ENCODE assay signal across 11 cellular contexts in the genomic region with DNA sequence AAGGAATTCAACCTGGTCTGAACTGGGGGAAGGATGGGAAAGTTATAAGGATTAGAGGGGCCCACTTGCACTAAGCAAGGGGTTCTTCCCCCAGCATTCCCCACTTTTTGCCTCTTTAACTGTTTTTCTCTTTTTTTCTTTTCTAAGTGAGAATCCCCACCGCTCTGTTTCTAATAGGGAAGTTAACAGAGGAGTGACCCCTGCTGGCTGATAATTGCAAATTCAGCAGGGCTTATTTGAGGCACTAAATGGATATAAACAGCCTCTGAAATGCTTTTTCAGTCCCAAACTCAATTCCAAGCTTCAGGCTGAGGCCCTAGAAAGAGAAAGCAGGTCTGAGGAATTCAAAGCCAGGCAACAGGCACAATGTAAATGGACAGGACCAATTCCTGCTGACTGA. TPM values are rescaled to one million over a fixed set of nuclear protein-coding genes. Genes with fewer than 3 reads are reported as not detected.
DNase-seq lines count a peak whose midpoint lies in the region; ATAC-seq and TF ChIP-seq lines count a peak whose summit lies in the region.
"Had no signal": no experiment of that assay in that cellular context is flagged by ENCODE, and none has a peak within 500 bp of the region (broad histone marks: within the 10 kb centered on the region; RNA-seq: fewer than 3 reads in every experiment).

No MANE protein-coding gene starts in this region.

- H3K9me3 Mint-ChIP-seq in naive thymus-derived CD4-positive, alpha-beta T cell, result peaks cover 0 to 5% (median 0%) of the 10 kb centered on the region in 11 donors

- peaks cover 9% of the 10 kb centered on the region; the same call in 1 of the 2 replicates for H3K79me2 ChIP-seq in KMS-11 (ENCODE audit: insufficient read depth, low read depth)

- DNase-seq in NCI-H2227 (lab: John Stamatoyannopoulos, UW; ENCODE audit: unreplicated experiment) (peak; percentile 48), NCI-H2227 treated with DMSO at 0.1 percent for 48 hours (lab: John Stamatoyannopoulos, UW) (no peak), ascending aorta (ENCODE audit: low spot score in 2 of 2) (no peak), GM20000 (ENCODE audit: low spot score) (no peak), glomerular visceral epithelial cell (ENCODE audit: extremely low spot score) (no peak)
- DNase-seq in naive thymus-derived CD4-positive, alpha-beta T cell, result peak in 1 of 9 donors; percentile 56
- DNase-seq: body of pancreas had no signal

- H3K36me3 ChIP-seq in KMS-11 (ENCODE audit: insufficient read depth) (no peaks in the 10 kb centered on the region), ascending aorta (no peaks in the 10 kb centered on the region)
- no peaks in the 10 kb centered on the region for H3K36me3 ChIP-seq in naive thymus-derived CD4-positive, alpha-beta T cell (ENCODE audit: control insufficient read depth in 2 of 3, insufficient read depth in 3 of 3, low read length in 3 of 3)
- H3K36me3 ChIP-seq: thoracic aorta had no signal

- H2AFZ ChIP-seq in KMS-11 (ENCODE audit: low read depth), result no peak overlapping the region

- H3K36me3 Mint-ChIP-seq in naive thymus-derived CD4-positive, alpha-beta T cell, result peaks cover 0 to 4% (median 0%) of the 10 kb centered on the region in 5 donors

- ATAC-seq in naive thymus-derived CD4-positive, alpha-beta T cell, result peak; percentile 55
- ATAC-seq in HG02571 (IDR thresholded peaks at IDR 0.05; ENCODE audit: unreplicated experiment), result no peak
- ATAC-seq: body of pancreas had no signal

- H3K27ac ChIP-seq in KMS-11, result no peak overlapping the region
- no peak overlapping the region for H3K27ac ChIP-seq in ascending aorta
- H3K27ac ChIP-seq in naive thymus-derived CD4-positive, alpha-beta T cell (ENCODE audit: low read depth, low read length), result no peak overlapping the region
- H3K27ac ChIP-seq: BLaER1, body of pancreas, thoracic aorta had no signal

- H3K9ac ChIP-seq in KMS-11, result no peak overlapping the region
- H3K9ac ChIP-seq: BLaER1 had no signal

- H3K9me3 ChIP-seq in ascending aorta, result no peaks in the 10 kb centered on the region
- H3K9me3 ChIP-seq in naive thymus-derived CD4-positive, alpha-beta T cell (ENCODE audit: control insufficient read depth in 2 of 3, low read length in 3 of 3), result no peaks in the 10 kb centered on the region
- H3K9me3 ChIP-seq: thoracic aorta had no signal

- TF ChIP-seq CTCF in KMS-11 (conservative IDR thresholded peaks at IDR 0.05; ENCODE audit: low read depth, low read length), result peak; percentile 71
- peak in 2 of 3 experiments; percentile 13 to 24 for TF ChIP-seq CTCF in ascending aorta (IDR thresholded peaks at IDR 0.05)
- TF ChIP-seq CTCF in GM20000 (IDR thresholded peaks at IDR 0.05; ENCODE audit: extremely low read depth, missing control alignments), result no peak

- H3K4me1 ChIP-seq in KMS-11 (ENCODE audit: low read depth, poor library complexity, severe bottlenecking), result peaks cover 89% of the 10 kb centered on the region
- no peaks in the 10 kb centered on the region for H3K4me1 ChIP-seq in ascending aorta
- peaks cover 11 to 35% of the 10 kb centered on the region in 2 donors for H3K4me1 ChIP-seq in naive thymus-derived CD4-positive, alpha-beta T cell (ENCODE audit: control insufficient read depth in 2 of 2, insufficient read depth in 2 of 2, low read length in 2 of 2)
- H3K4me1 ChIP-seq: body of pancreas had no signal

- 0 out of 2 replicates have a peak overlapping the region, but pooled peaks have one; percentile 5 for H3K4me2 ChIP-seq in KMS-11
- H3K4me2 ChIP-seq: BLaER1 had no signal

- no peaks in the 10 kb centered on the region for H4K20me1 ChIP-seq in KMS-11 (ENCODE audit: insufficient read depth)
- H4K20me1 ChIP-seq: BLaER1 had no signal

- CTCF ChIA-PET in naive thymus-derived CD4-positive, alpha-beta T cell (lab: Charles Lee), result interaction anchor here (3.0 to 13.7 kb wide), 2 partner anchors 25 to 89 kb away, joined by 19 to 384 read pairs; no protein-coding TSS in a partner anchor

- intact Hi-C loops in ascending aorta (cut with DNase I), result no loop called here
- intact Hi-C loops in naive thymus-derived CD4-positive, alpha-beta T cell (cut with micrococcal nuclease), result loop anchor here in 1 of 2 donors (1.0 kb wide), 1 partner anchor 88 kb away; no protein-coding TSS in a partner anchor

- H3K27me3 Mint-ChIP-seq in naive thymus-derived CD4-positive, alpha-beta T cell, result no peaks in the 10 kb centered on the region

- H3K27me3 ChIP-seq in KMS-11 (ENCODE audit: insufficient read depth, low read depth) (no peaks in the 10 kb centered on the region; the same call in 1 of the 2 replicates), ascending aorta (no peaks in the 10 kb centered on the region)
- no peaks in the 10 kb centered on the region for H3K27me3 ChIP-seq in naive thymus-derived CD4-positive, alpha-beta T cell (ENCODE audit: control insufficient read depth in 2 of 2, insufficient read depth in 2 of 2, low read length in 2 of 2)
- H3K27me3 ChIP-seq: BLaER1, body of pancreas had no signal

- POLR2A ChIA-PET in naive thymus-derived CD4-positive, alpha-beta T cell (lab: Charles Lee), result interaction anchor here (14.6 kb wide), 1 partner anchor 23 kb away, joined by 518 read pairs; no protein-coding TSS in a partner anchor

- no peak overlapping the region for H3K4me3 Mint-ChIP-seq in naive thymus-derived CD4-positive, alpha-beta T cell

- H3K4me3 ChIP-seq in KMS-11 (IDR thresholded peaks at IDR 0.05; ENCODE audit: insufficient read depth, low read depth, low read length), result no peak overlapping the region
- H3K4me3 ChIP-seq in ascending aorta, result no peak overlapping the region
- H3K4me3 ChIP-seq in naive thymus-derived CD4-positive, alpha-beta T cell (ENCODE audit: low read length), result no peak overlapping the region
- H3K4me3 ChIP-seq: BLaER1, body of pancreas, thoracic aorta had no signal

- H3K27ac Mint-ChIP-seq in naive thymus-derived CD4-positive, alpha-beta T cell, result no peak overlapping the region

- peaks cover 33 to 54% (median 45%) of the 10 kb centered on the region in 7 donors for H3K4me1 Mint-ChIP-seq in naive thymus-derived CD4-positive, alpha-beta T cell

RNA-seq across cellular contexts. Expression of a gene that starts 38.2 kb away (rescaled TPM):
- total RNA-seq in ascending aorta, result not detected
- total RNA-seq in naive thymus-derived CD4-positive, alpha-beta T cell, result 10 to 100 TPM; 40.1 to 64.5 (median 50.0) TPM
- polyA plus RNA-seq in naive thymus-derived CD4-positive, alpha-beta T cell, result 10 to 100 TPM; 27.7 to 43.6 TPM

Comparison
In these comparisons a context has a peak if more than half of its experiments do, and no peak if none do; other contexts are left out.
1. RNA of a gene that starts 38.2 kb away (total RNA-seq): 40.1 to 64.5 TPM in naive thymus-derived CD4-positive, alpha-beta T cell; not detected in ascending aorta (single experiment); every median in the first group is over 10 times any median in the second.